Comparison of ENCODE assay signal across 14 cellular contexts in the genomic region with DNA sequence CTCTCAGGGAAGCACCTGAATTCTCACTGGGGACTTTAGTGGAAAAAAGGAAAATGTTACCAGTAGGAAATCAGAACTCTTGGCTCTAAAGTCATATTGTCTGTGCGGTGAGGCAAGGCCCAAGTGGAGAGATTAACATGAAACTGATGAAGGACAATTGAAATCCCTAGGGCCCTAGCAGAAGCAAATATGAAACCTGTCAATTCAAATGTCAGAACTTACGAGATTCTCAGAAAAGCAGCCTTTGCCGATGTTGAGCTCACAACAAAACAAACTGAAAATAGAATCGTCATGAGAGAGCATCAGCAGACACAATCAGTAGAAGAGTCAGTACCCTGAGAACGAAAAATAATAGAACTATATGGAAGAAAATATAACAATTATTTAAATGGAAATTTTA.
"Had no signal": no experiment of that assay in that cellular context is flagged by ENCODE, and none has a peak within 500 bp of the region (broad histone marks: within the 10 kb centered on the region; RNA-seq: fewer than 3 reads in every experiment).

No MANE protein-coding gene starts in this region.

- H3K27ac Mint-ChIP-seq: activated T-cell treated with anti-CD3 and anti-CD28 coated beads, Interleukin-2, amount 50 U/mL, for 72 hours; nephron progenitor cell had no signal

- H3K4me1 Mint-ChIP-seq: central memory CD8-positive, alpha-beta T cell; nephron progenitor cell had no signal

- ATAC-seq: activated T-cell treated with anti-CD3 and anti-CD28 coated beads, Interleukin-2, amount 50 U/mL, for 72 hours; left lung had no signal

- H3K4me3 Mint-ChIP-seq: activated T-cell treated with anti-CD3 and anti-CD28 coated beads, Interleukin-2, amount 50 U/mL, for 72 hours; central memory CD8-positive, alpha-beta T cell; nephron progenitor cell had no signal

- DNase-seq: activated CD4-positive, alpha-beta T cell treated with anti-CD3 and anti-CD28 coated beads, Interleukin-2, amount 50 U/mL, for 4 hours; activated effector memory CD4-positive, alpha-beta T cell treated with anti-CD3 and anti-CD28 coated beads, Interleukin-2, amount 50 U/mL, for 16 hours; activated naive CD4-positive, alpha-beta T cell treated with anti-CD3 and anti-CD28 coated beads, Interleukin-2, amount 50 U/mL, for 16 hours; activated T-cell treated with anti-CD3 and anti-CD28 coated beads, Interleukin-2, amount 50 U/mL, for 72 hours; aorta; left lung; mammary epithelial cell; nephron progenitor cell; nucleus accumbens; sigmoid colon; spleen; stimulated activated naive CD4-positive, alpha-beta T cell; thyroid gland had no signal
